In genomic region chr20:22692119-22692475, GRCh38 we compare ENCODE assay signal across 14 cellular contexts.
DNase-seq lines count a peak whose midpoint lies in the region; ATAC-seq, FAIRE-seq and TF ChIP-seq lines count a peak whose summit lies in the region.
"Had no signal": no experiment of that assay in that cellular context is flagged by ENCODE, and none has a peak within 500 bp of the region (broad histone marks: within the 10 kb centered on the region; RNA-seq: fewer than 3 reads in every experiment).

No MANE protein-coding gene starts in this region.

- no peak for FAIRE-seq in HepG2 (lab: Jason Lieb, UNC)
- no peak for FAIRE-seq in astrocyte (lab: Jason Lieb, UNC)
- FAIRE-seq: TTC549 had no signal

- intact Hi-C loops in HepG2 (cut with micrococcal nuclease; ENCODE audit: unreplicated experiment) = loop anchor here (5.0 to 10.0 kb wide), 3 partner anchors 383 to 630 kb away; no protein-coding TSS in a partner anchor
- intact Hi-C loops in right lobe of liver (cut with DNase I) = loop anchor here in 1 of 2 donors (10.0 kb wide), 1 partner anchor 543 kb away; no protein-coding TSS in a partner anchor

- H3K4me3 ChIP-seq in HepG2 (replicated peaks in 1 of 3; ENCODE audit: insufficient read depth in 1 of 3, low read depth in 2 of 3, low read length in 3 of 3) (peak overlapping the region in 2 of 3 experiments; percentile 8 to 58; a peak in 3 of 6 replicates), right lobe of liver (no peak overlapping the region), astrocyte (ENCODE audit: insufficient read depth, low read depth, low read length) (no peak overlapping the region), neural progenitor cell (no peak overlapping the region), upper lobe of left lung (no peak overlapping the region)
- H3K4me3 ChIP-seq: body of pancreas had no signal

- H3K9ac ChIP-seq in HepG2 (ENCODE audit: insufficient read depth, low read depth, low read length) (no peak overlapping the region), astrocyte (ENCODE audit: low read length) (no peak overlapping the region), neural progenitor cell (no peak overlapping the region)

- H3K27me3 ChIP-seq in HepG2 (ENCODE audit: control insufficient read depth in 1 of 2, insufficient read depth in 2 of 2, low read length in 2 of 2) = peaks cover 1 to 13% of the 10 kb centered on the region in 2 experiments; a peak in 2 of 5 replicates
- H3K27me3 ChIP-seq in right lobe of liver = no peaks in the 10 kb centered on the region
- no peaks in the 10 kb centered on the region for H3K27me3 ChIP-seq in astrocyte (ENCODE audit: insufficient read depth, low read length)
- H3K27me3 ChIP-seq in neural progenitor cell = peaks cover 11% of the 10 kb centered on the region
- no peaks in the 10 kb centered on the region for H3K27me3 ChIP-seq in upper lobe of left lung
- H3K27me3 ChIP-seq: body of pancreas had no signal

- H3K9me3 ChIP-seq in HepG2 (ENCODE audit: low read length) (no peaks in the 10 kb centered on the region), right lobe of liver (no peaks in the 10 kb centered on the region), astrocyte (ENCODE audit: insufficient read depth, low read depth, low read length) (no peaks in the 10 kb centered on the region), neural progenitor cell (ENCODE audit: low read depth) (no peaks in the 10 kb centered on the region), upper lobe of left lung (no peaks in the 10 kb centered on the region)
- H3K9me3 ChIP-seq: body of pancreas, esophagus squamous epithelium had no signal

- H3K79me2 ChIP-seq in HepG2 (ENCODE audit: insufficient read depth, low read length) = no peaks in the 10 kb centered on the region
- H3K79me2 ChIP-seq in astrocyte (ENCODE audit: insufficient read depth, low read length) = no peaks in the 10 kb centered on the region
- no peaks in the 10 kb centered on the region for H3K79me2 ChIP-seq in neural progenitor cell (ENCODE audit: low read depth)

- POLR2A ChIA-PET in HepG2 (lab: Yijun Ruan, JAX) = interaction anchor here (0.9 to 1.9 kb wide), 7 partner anchors 108 to 666 kb away, joined by 3 to 6 read pairs (median 3); partner anchors contain the start of gene NXT1

- TF ChIP-seq RAD21 in HepG2 (CRISPR knock-in tag; IDR thresholded peaks at IDR 0.05) = no peak

- no peaks in the 10 kb centered on the region for H4K20me1 ChIP-seq in HepG2 (ENCODE audit: insufficient read depth, low read length)
- no peaks in the 10 kb centered on the region for H4K20me1 ChIP-seq in astrocyte (ENCODE audit: insufficient read depth, low read length)
- H4K20me1 ChIP-seq in neural progenitor cell (ENCODE audit: low read depth) = no peaks in the 10 kb centered on the region

- H3F3A ChIP-seq in neural progenitor cell (ENCODE audit: low read depth) = no peaks in the 10 kb centered on the region

- ATAC-seq in HepG2 = peak; percentile 27
- no peak for ATAC-seq in right lobe of liver
- no peak for ATAC-seq in upper lobe of left lung (ENCODE audit: low FRiP score in 2 of 2)

- H3K4me1 Mint-ChIP-seq in astrocyte (ENCODE audit: low read depth, unreplicated experiment) = peaks cover 3% of the 10 kb centered on the region
- H3K4me1 Mint-ChIP-seq in neural progenitor cell = no peaks in the 10 kb centered on the region
- H3K4me1 Mint-ChIP-seq in endothelial cell (ENCODE audit: unreplicated experiment) = peaks cover 9% of the 10 kb centered on the region
- H3K4me1 Mint-ChIP-seq: activated CD4-positive, alpha-beta T cell treated with anti-CD3 and anti-CD28 coated beads, Interleukin-2, amount 10 ng/mL, durations not matched to agents 24 days and 14 days; stimulated activated naive CD8-positive, alpha-beta T cell treated with anti-CD3 and anti-CD28 coated beads, Interleukin-15, amount 100 ng/mL, for 72 hours had no signal

- no TSS peak for BruUV-seq in HepG2 (replicated peaks; lab: Mats Ljungman, UMichigan)

- CTCF ChIA-PET in HepG2 (lab: Yijun Ruan, JAX; ENCODE audit: low intra/inter-chr PET ratio, low total read pairs) = interaction anchor here (0.9 to 2.5 kb wide), 6 partner anchors 282 to 648 kb away, joined by 3 to 15 read pairs (median 7); no protein-coding TSS in a partner anchor

- H3K4me3 Mint-ChIP-seq in astrocyte (ENCODE audit: unreplicated experiment) = no peak overlapping the region
- H3K4me3 Mint-ChIP-seq in neural progenitor cell = no peak overlapping the region
- H3K4me3 Mint-ChIP-seq in endothelial cell (ENCODE audit: unreplicated experiment) = no peak overlapping the region
- H3K4me3 Mint-ChIP-seq: activated CD4-positive, alpha-beta T cell treated with anti-CD3 and anti-CD28 coated beads, Interleukin-2, amount 10 ng/mL, durations not matched to agents 24 days and 14 days; activated naive CD4-positive, alpha-beta T cell treated with anti-CD3 and anti-CD28 coated beads, Interleukin-2, amount 50 U/mL, for 24 hours; stimulated activated naive CD8-positive, alpha-beta T cell treated with anti-CD3 and anti-CD28 coated beads, Interleukin-15, amount 100 ng/mL, for 72 hours had no signal

- H3K27ac Mint-ChIP-seq in astrocyte (ENCODE audit: unreplicated experiment) = no peak overlapping the region
- H3K27ac Mint-ChIP-seq in neural progenitor cell = no peak overlapping the region
- H3K27ac Mint-ChIP-seq in endothelial cell (ENCODE audit: unreplicated experiment) = no peak overlapping the region
- H3K27ac Mint-ChIP-seq: activated CD4-positive, alpha-beta T cell treated with anti-CD3 and anti-CD28 coated beads, Interleukin-2, amount 10 ng/mL, durations not matched to agents 24 days and 14 days; activated naive CD4-positive, alpha-beta T cell treated with anti-CD3 and anti-CD28 coated beads, Interleukin-2, amount 50 U/mL, for 24 hours; stimulated activated naive CD8-positive, alpha-beta T cell treated with anti-CD3 and anti-CD28 coated beads, Interleukin-15, amount 100 ng/mL, for 72 hours had no signal

- no peaks in the 10 kb centered on the region for H3K36me3 Mint-ChIP-seq in astrocyte (ENCODE audit: low read depth, unreplicated experiment)
- H3K36me3 Mint-ChIP-seq in neural progenitor cell = no peaks in the 10 kb centered on the region
- H3K36me3 Mint-ChIP-seq in endothelial cell (ENCODE audit: low read depth, unreplicated experiment) = no peaks in the 10 kb centered on the region
- H3K36me3 Mint-ChIP-seq: activated naive CD4-positive, alpha-beta T cell treated with anti-CD3 and anti-CD28 coated beads, Interleukin-2, amount 50 U/mL, for 24 hours had no signal

- H3K27me3 Mint-ChIP-seq in astrocyte (ENCODE audit: low read depth, unreplicated experiment) (peaks cover 9% of the 10 kb centered on the region), neural progenitor cell (ENCODE audit: insufficient read depth, low read depth) (peaks cover 12% of the 10 kb centered on the region), endothelial cell (ENCODE audit: unreplicated experiment) (peaks cover 4% of the 10 kb centered on the region)
- H3K27me3 Mint-ChIP-seq: activated CD4-positive, alpha-beta T cell treated with anti-CD3 and anti-CD28 coated beads, Interleukin-2, amount 10 ng/mL, durations not matched to agents 24 days and 14 days; stimulated activated naive CD8-positive, alpha-beta T cell treated with anti-CD3 and anti-CD28 coated beads, Interleukin-15, amount 100 ng/mL, for 72 hours had no signal

- H3K4me1 ChIP-seq in HepG2 (ENCODE audit: insufficient read depth, low read length) = peaks cover 13% of the 10 kb centered on the region
- H3K4me1 ChIP-seq in right lobe of liver = peaks cover 0 to 11% (median 4%) of the 10 kb centered on the region in 4 donors
- no peaks in the 10 kb centered on the region for H3K4me1 ChIP-seq in astrocyte (ENCODE audit: insufficient read depth, low read length)
- H3K4me1 ChIP-seq in neural progenitor cell = peaks cover 4% of the 10 kb centered on the region
- H3K4me1 ChIP-seq in upper lobe of left lung = peaks cover 5 to 23% (median 10%) of the 10 kb centered on the region in 4 donors
- H3K4me1 ChIP-seq: body of pancreas had no signal

- TF ChIP-seq CTCF in HepG2 (CRISPR knock-in tag; IDR thresholded peaks at IDR 0.05) = no peak
- TF ChIP-seq CTCF in right lobe of liver (IDR thresholded peaks at IDR 0.05) = no peak
- no peak for TF ChIP-seq CTCF in astrocyte (IDR thresholded peaks at IDR 0.05; ENCODE audit: insufficient read depth, low read depth, low read length)
- TF ChIP-seq CTCF in neural progenitor cell (IDR thresholded peaks at IDR 0.05) = no peak
- TF ChIP-seq CTCF in upper lobe of left lung (IDR thresholded peaks at IDR 0.05) = no peak
- TF ChIP-seq CTCF in endothelial cell (IDR thresholded peaks at IDR 0.05; ENCODE audit: unreplicated experiment) = no peak

- H3K4me2 ChIP-seq in HepG2 (ENCODE audit: low read depth, low read length) = peak overlapping the region; percentile 74
- H3K4me2 ChIP-seq in astrocyte (ENCODE audit: low read length) = peak overlapping the region; percentile 65
- no peak overlapping the region for H3K4me2 ChIP-seq in neural progenitor cell

- H3K27ac ChIP-seq in HepG2 (ENCODE audit: extremely low read length, insufficient read depth, low read length) (no peak overlapping the region), right lobe of liver (no peak overlapping the region), astrocyte (ENCODE audit: low read depth, low read length) (no peak overlapping the region), neural progenitor cell (no peak overlapping the region), upper lobe of left lung (peak overlapping the region; percentile 35 to 59 (median 45))
- H3K27ac ChIP-seq: body of pancreas had no signal

- TF ChIP-seq POLR2A in HepG2 (IDR thresholded peaks at IDR 0.05; ENCODE audit: insufficient read depth in 1 of 2, low read depth in 2 of 2, low read length in 2 of 2) (no peak), right lobe of liver (IDR thresholded peaks at IDR 0.05) (no peak), upper lobe of left lung (IDR thresholded peaks at IDR 0.05) (no peak)

- in situ Hi-C loops in HepG2 (cut with HindIII; ENCODE audit: extremely low pct_ligation_motif_present, low pct_unique_long_range_greater_than_20kb) = loop anchor here (5.0 to 10.0 kb wide), 3 partner anchors 283 to 650 kb away; no protein-coding TSS in a partner anchor

- no peak for TF ChIP-seq EP300 in HepG2 (IDR thresholded peaks at IDR 0.05; ENCODE audit: low read depth in 2 of 2, low read length in 2 of 2)
- TF ChIP-seq EP300 in HepG2 (CRISPR knock-in tag; IDR thresholded peaks at IDR 0.05; ENCODE audit: borderline replicate concordance) = no peak
- no peak for TF ChIP-seq EP300 in upper lobe of left lung (IDR thresholded peaks at IDR 0.05)

- DNase-seq in HepG2 (ENCODE audit: low spot score) (no peak), right lobe of liver (no peak), astrocyte (ENCODE audit: low read depth) (no peak), neural progenitor cell (ENCODE audit: low spot score) (no peak), upper lobe of left lung (no peak), SKM-1 (lab: John Stamatoyannopoulos, UW; ENCODE audit: unreplicated experiment) (no peak), endothelial cell (ENCODE audit: low spot score) (no peak), midbrain (lab: John Stamatoyannopoulos, UW) (no peak)
- DNase-seq: esophagus squamous epithelium had no signal

- peaks cover 2% of the 10 kb centered on the region for H3K9me3 Mint-ChIP-seq in astrocyte (ENCODE audit: unreplicated experiment)
- peaks cover 3% of the 10 kb centered on the region for H3K9me3 Mint-ChIP-seq in neural progenitor cell
- no peaks in the 10 kb centered on the region for H3K9me3 Mint-ChIP-seq in endothelial cell (ENCODE audit: unreplicated experiment)
- H3K9me3 Mint-ChIP-seq: activated CD4-positive, alpha-beta T cell treated with anti-CD3 and anti-CD28 coated beads, Interleukin-2, amount 10 ng/mL, durations not matched to agents 24 days and 14 days; activated naive CD4-positive, alpha-beta T cell treated with anti-CD3 and anti-CD28 coated beads, Interleukin-2, amount 50 U/mL, for 24 hours; stimulated activated naive CD8-positive, alpha-beta T cell treated with anti-CD3 and anti-CD28 coated beads, Interleukin-15, amount 100 ng/mL, for 72 hours had no signal

- 22% methylated on average over 4 of the region's 4 CpGs for WGBS in HepG2 (ENCODE audit: low lambda C conversion rate)
- 37% methylated on average over 2 of the region's 4 CpGs for WGBS in right lobe of liver (ENCODE audit: insufficient coverage, low coverage, low lambda C conversion rate, missing lambda C conversion rate)
- WGBS in upper lobe of left lung, 2 donors = 39 to 44% methylated on average over 3 to 4 of the region's 4 CpGs

- H2AFZ ChIP-seq in HepG2 (ENCODE audit: low read length) (peak overlapping the region; percentile 38), astrocyte (ENCODE audit: low read depth, low read length) (peak overlapping the region; percentile 86), neural progenitor cell (replicated peaks) (peak overlapping the region; percentile 91)

- H3K36me3 ChIP-seq in HepG2 (replicated peaks in 1 of 2; ENCODE audit: control insufficient read depth in 1 of 2, insufficient read depth in 2 of 2, low read length in 2 of 2) (no peaks in the 10 kb centered on the region), right lobe of liver (no peaks in the 10 kb centered on the region), astrocyte (ENCODE audit: insufficient read depth, low read length) (no peaks in the 10 kb centered on the region), neural progenitor cell (no peaks in the 10 kb centered on the region), upper lobe of left lung (no peaks in the 10 kb centered on the region)
- H3K36me3 ChIP-seq: esophagus squamous epithelium had no signal

Comparison
In these comparisons a context has a peak if more than half of its experiments do, and no peak if none do; other contexts are left out.
1. H3K4me3 ChIP-seq: peak in HepG2 (2 of 3); none in right lobe of liver (0 of 3), astrocyte (single experiment), neural progenitor cell (single experiment) and upper lobe of left lung (0 of 4).
2. H2AFZ ChIP-seq: peak in every context shown above with its lines; median percentile 91 in neural progenitor cell; 86 in astrocyte; 38 in HepG2.
3. H3K27ac ChIP-seq: peak in upper lobe of left lung (4 of 4); none in HepG2 (single experiment), right lobe of liver (0 of 3), astrocyte (single experiment) and neural progenitor cell (single experiment).